Comparison of ENCODE assay signal across 23 cellular contexts in the genomic region with DNA sequence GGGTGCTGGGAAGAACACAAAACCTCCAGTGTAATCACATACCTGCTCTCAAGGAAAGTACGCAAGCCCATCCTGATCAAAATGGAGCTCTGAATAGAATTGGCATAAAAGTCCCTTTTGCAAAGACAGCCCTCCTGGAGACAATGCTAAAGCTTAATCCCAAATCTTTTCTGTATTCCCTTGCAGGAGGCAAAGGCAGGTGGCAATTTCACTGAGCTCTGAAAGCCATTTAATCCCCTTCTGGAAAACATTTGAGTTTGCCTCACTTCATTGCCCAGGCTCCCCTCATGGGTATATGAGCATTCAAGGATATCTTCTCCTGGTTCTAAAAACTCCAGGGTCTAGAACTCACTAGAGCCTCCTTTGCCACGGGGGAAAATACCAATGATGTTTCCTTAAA.
DNase-seq lines count a peak whose midpoint lies in the region; TF ChIP-seq lines count a peak whose summit lies in the region.
"Had no signal": no experiment of that assay in that cellular context is flagged by ENCODE, and none has a peak within 500 bp of the region (broad histone marks: within the 10 kb centered on the region; RNA-seq: fewer than 3 reads in every experiment).

No MANE protein-coding gene starts in this region.

- no peaks in the 10 kb centered on the region for H3K36me3 ChIP-seq in WERI-Rb-1
- H3K36me3 ChIP-seq: BLaER1 treated with 17β-estradiol and CSF1 and Interleukin-3, amounts not matched to agents 10 nM and 100 nM had no signal

- DNase-seq in D341Med (ENCODE audit: low spot score) (peak; percentile 56), NCI-H82 (lab: John Stamatoyannopoulos, UW) (peak; percentile 76), WERI-Rb-1 (peak; percentile 54), NK-92 (lab: John Stamatoyannopoulos, UW; ENCODE audit: unreplicated experiment) (no peak), NOMO-1 (lab: John Stamatoyannopoulos, UW; ENCODE audit: unreplicated experiment in 2 of 2) (no peak), NCI-H1930 (lab: John Stamatoyannopoulos, UW) (no peak)
- DNase-seq: AML-193; Caco-2; Calu3; CD4-positive, alpha-beta T cell; CD8-positive, alpha-beta T cell; DMS 273 treated with DMSO at 0.1 percent for 48 hours; DMS153; DMS53; DMS79; DND-41; EL; GDM1 had no signal

- no peaks in the 10 kb centered on the region for H3K27me3 ChIP-seq in WERI-Rb-1 (ENCODE audit: insufficient read depth, low read depth, severe bottlenecking)
- H3K27me3 ChIP-seq: BLaER1 treated with 17β-estradiol and CSF1 and Interleukin-3, amounts not matched to agents 10 nM and 100 nM had no signal

- peaks cover 10% of the 10 kb centered on the region for H3K9me3 ChIP-seq in WERI-Rb-1 (ENCODE audit: severe bottlenecking)
- H3K9me3 ChIP-seq: A549, Caco-2 had no signal

- no peak overlapping the region for H3K27ac ChIP-seq in WERI-Rb-1
- H3K27ac ChIP-seq: 22Rv1; A549; BLaER1 treated with 17β-estradiol and CSF1 and Interleukin-3, amounts not matched to agents 10 nM and 100 nM; C4-2B had no signal

- no peak overlapping the region for H3K4me3 ChIP-seq in WERI-Rb-1 (ENCODE audit: low read depth, low read length)
- H3K4me3 ChIP-seq: A549; BLaER1 treated with 17β-estradiol and CSF1 and Interleukin-3, amounts not matched to agents 10 nM and 100 nM; GM12878 had no signal

- TF ChIP-seq CTCF in WERI-Rb-1 (IDR thresholded peaks at IDR 0.05; ENCODE audit: low read depth, low read length) = no peak

Comparison
In these comparisons a context has a peak if more than half of its experiments do, and no peak if none do; other contexts are left out.
1. DNase-seq: peak in D341Med (single experiment), NCI-H82 (single experiment) and WERI-Rb-1 (single experiment); none in NK-92 (single experiment), NOMO-1 (0 of 2) and NCI-H1930 (0 of 2).